8 cellular contexts compared by ENCODE assay signal in genomic region chr13:52011690-52012511, GRCh38. TPM values are rescaled to one million over a fixed set of nuclear protein-coding genes. Genes with fewer than 3 reads are reported as not detected.
DNase-seq lines count a peak whose midpoint lies in the region; ATAC-seq lines count a peak whose summit lies in the region.

Gene ALG11 (plus strand): TSS chr13:52012398. CDS start chr13:52012419, 21 bp downstream.

- H3K4me1 Mint-ChIP-seq in activated CD8-positive, alpha-beta memory T cell treated with anti-CD3 and anti-CD28 coated beads, Interleukin-2, amount 10 ng/mL, durations not matched to agents 7 days and 5 days, result peaks cover 16% of the 10 kb centered on the region

- peaks cover 34% of the 10 kb centered on the region for H3K27me3 Mint-ChIP-seq in activated CD8-positive, alpha-beta memory T cell treated with anti-CD3 and anti-CD28 coated beads, Interleukin-2, amount 10 ng/mL, durations not matched to agents 7 days and 5 days

- H3K36me3 ChIP-seq in NT2/D1 (ENCODE audit: insufficient read depth, insufficient read length, low read length), result no peaks in the 10 kb centered on the region
- H3K36me3 ChIP-seq in mesodermal cell (ENCODE audit: control insufficient read depth, insufficient read depth, low read length), result peaks cover 20% of the 10 kb centered on the region

- CTCF ChIA-PET in activated CD8-positive, alpha-beta memory T cell treated with anti-CD3 and anti-CD28 coated beads, Interleukin-2, amount 10 ng/mL, durations not matched to agents 7 days and 5 days (lab: Charles Lee), result interaction anchor here (0.7 to 3.9 kb wide), 6 partner anchors 7 to 438 kb away, joined by 3 to 13 read pairs (median 4); partner anchors contain the start of genes NEK5 and VPS36

- H3K4me3 Mint-ChIP-seq in activated CD8-positive, alpha-beta memory T cell treated with anti-CD3 and anti-CD28 coated beads, Interleukin-2, amount 10 ng/mL, durations not matched to agents 7 days and 5 days, result peak within 1 kb of the TSS; percentile 100

- 0 to 1% methylated on average over 58 of the region's 79 CpGs for WGBS in mesodermal cell (ENCODE audit: insufficient coverage in 2 of 2), 2 experiments

- peak within 1 kb of the TSS; percentile 81 for H3K27ac ChIP-seq in mesodermal cell (ENCODE audit: low read depth, low read length, severe bottlenecking)

- H3K4me3 ChIP-seq in NT2/D1 (ENCODE audit: insufficient read length, low read depth), result peak within 1 kb of the TSS; percentile 64
- H3K4me3 ChIP-seq in mesodermal cell (ENCODE audit: extremely low read depth, insufficient read depth, low read length, poor library complexity, severe bottlenecking), result peak within 1 kb of the TSS; percentile 80

- H3K4me1 ChIP-seq in NT2/D1 (ENCODE audit: insufficient read depth, insufficient read length), result no peaks in the 10 kb centered on the region
- H3K4me1 ChIP-seq in mesodermal cell (ENCODE audit: control insufficient read depth, insufficient read depth, low read length, poor library complexity, severe bottlenecking), result no peaks in the 10 kb centered on the region

- ATAC-seq in GM21381 (IDR thresholded peaks at IDR 0.05; ENCODE audit: unreplicated experiment), result peak; percentile 99
- peak; percentile 99 for ATAC-seq in activated CD8-positive, alpha-beta memory T cell treated with anti-CD3 and anti-CD28 coated beads, Interleukin-2, amount 10 ng/mL, durations not matched to agents 7 days and 5 days

- peaks cover 11% of the 10 kb centered on the region for H3K36me3 Mint-ChIP-seq in activated CD8-positive, alpha-beta memory T cell treated with anti-CD3 and anti-CD28 coated beads, Interleukin-2, amount 10 ng/mL, durations not matched to agents 7 days and 5 days

- in situ Hi-C loops in endometrial microvascular endothelial cells (cut with HindIII; ENCODE audit: inconsistent ontology term, low pct_unique_long_range_greater_than_20kb, low sequenced_read_pairs), result no loop called here

- H3K27ac Mint-ChIP-seq in activated CD8-positive, alpha-beta memory T cell treated with anti-CD3 and anti-CD28 coated beads, Interleukin-2, amount 10 ng/mL, durations not matched to agents 7 days and 5 days, result peak within 1 kb of the TSS; percentile 92

- peaks cover 13% of the 10 kb centered on the region for H3K27me3 ChIP-seq in NT2/D1 (ENCODE audit: insufficient read depth, insufficient read length)

- DNase-seq in COR-L47 (lab: John Stamatoyannopoulos, UW) (peak; percentile 98), HUDEP-2 (lab: John Stamatoyannopoulos, UW; ENCODE audit: unreplicated experiment in 76 of 76) (peak; percentile 51 to 99 (median 97)), NT2/D1 (ENCODE audit: low read depth, low spot score) (peak; percentile 92)
- DNase-seq in activated CD8-positive, alpha-beta memory T cell treated with anti-CD3 and anti-CD28 coated beads, Interleukin-2, amount 10 ng/mL, durations not matched to agents 7 days and 5 days, result peak; percentile 99
- DNase-seq in stimulated activated CD8-positive, alpha-beta memory T cell treated with anti-CD3 and anti-CD28 coated beads, Interleukin-15, amount 100 ng/mL, for 4 hours (ENCODE audit: low read depth in 2 of 2), result peak; percentile 99

- peak within 1 kb of the TSS; percentile 77 for H3K9ac ChIP-seq in NT2/D1 (ENCODE audit: insufficient read length, low read depth)

- no peaks in the 10 kb centered on the region for H3K9me3 Mint-ChIP-seq in activated CD8-positive, alpha-beta memory T cell treated with anti-CD3 and anti-CD28 coated beads, Interleukin-2, amount 10 ng/mL, durations not matched to agents 7 days and 5 days (ENCODE audit: low read depth)

- no peaks in the 10 kb centered on the region for H3K9me3 ChIP-seq in NT2/D1 (ENCODE audit: insufficient read depth, low read length)
- H3K9me3 ChIP-seq in mesodermal cell (ENCODE audit: control insufficient read depth, low read length), result no peaks in the 10 kb centered on the region

RNA-seq across cellular contexts. Expression of gene ALG11, which starts in this region (rescaled TPM):
- 10 to 100 TPM; 23.9 to 28.9 TPM for total RNA-seq in activated CD8-positive, alpha-beta memory T cell treated with anti-CD3 and anti-CD28 coated beads, Interleukin-2, amount 10 ng/mL, durations not matched to agents 7 days and 5 days
- 21.8 TPM for total RNA-seq in endometrial microvascular endothelial cells (ENCODE audit: inconsistent ontology term)
- 13.7 TPM for polyA plus RNA-seq in mesodermal cell (2013, experiment 1 of 2)
- polyA plus RNA-seq in mesodermal cell (2013, experiment 2 of 2), result 18.0 TPM

Comparison
In these comparisons a context has a peak if more than half of its experiments do, and no peak if none do; other contexts are left out.
1. Peak in every context shown above with its lines: DNase-seq, ATAC-seq, H3K4me3 ChIP-seq and H3K27ac ChIP-seq.